In genomic region chr13:79806821-79807220, GRCh38 we compare ENCODE assay signal across 22 cellular contexts.
DNase-seq lines count a peak whose midpoint lies in the region; ATAC-seq, FAIRE-seq and TF ChIP-seq lines count a peak whose summit lies in the region.
"Had no signal": no experiment of that assay in that cellular context is flagged by ENCODE, and none has a peak within 500 bp of the region (broad histone marks: within the 10 kb centered on the region; RNA-seq: fewer than 3 reads in every experiment).

No MANE protein-coding gene starts in this region.

- peaks cover 38% of the 10 kb centered on the region for H3K4me1 Mint-ChIP-seq in progenitor cell of endocrine pancreas (ENCODE audit: low read depth)

- no peak overlapping the region for H3K4me3 Mint-ChIP-seq in progenitor cell of endocrine pancreas (ENCODE audit: low read depth)
- H3K4me3 Mint-ChIP-seq: CD8-positive, alpha-beta T cell had no signal

- no peaks in the 10 kb centered on the region for H3K27me3 Mint-ChIP-seq in progenitor cell of endocrine pancreas

- H3K36me3 Mint-ChIP-seq in progenitor cell of endocrine pancreas (ENCODE audit: insufficient read depth): peaks cover 1% of the 10 kb centered on the region
- H3K36me3 Mint-ChIP-seq: CD8-positive, alpha-beta T cell had no signal

- DNase-seq in RPMI7951 (ENCODE audit: low read depth) (peak; percentile 22), foreskin melanocyte (peak; percentile 57), progenitor cell of endocrine pancreas (ENCODE audit: low spot score, unreplicated experiment) (no peak), DMS79 (lab: John Stamatoyannopoulos, UW) (no peak), NCI-H345 (lab: John Stamatoyannopoulos, UW) (no peak)
- DNase-seq: C1 segment of cervical spinal cord; CD8-positive, alpha-beta T cell; DND-41; IMR-90; KG1; MG63; NCI-H1048; NCI-H1417; NCI-H1694; NCI-H2029 treated with DMSO at 0.1 percent for 48 hours; T-helper 1 cell had no signal

- peak overlapping the region; percentile 69 for H3K27ac Mint-ChIP-seq in progenitor cell of endocrine pancreas
- H3K27ac Mint-ChIP-seq: CD8-positive, alpha-beta T cell had no signal

- no peaks in the 10 kb centered on the region for H3K9me3 Mint-ChIP-seq in progenitor cell of endocrine pancreas (ENCODE audit: low read depth)
- H3K9me3 Mint-ChIP-seq: CD8-positive, alpha-beta T cell had no signal

- FAIRE-seq in G401.6 (lab: Jason Lieb, UNC): peak; percentile 96
- FAIRE-seq: A549, H54, HTR-8/SVneo, RCC 7860 had no signal

- ATAC-seq in HG03439 (IDR thresholded peaks at IDR 0.05; ENCODE audit: unreplicated experiment): no peak
- ATAC-seq: A549; CD8-positive, alpha-beta T cell had no signal

- TF ChIP-seq CTCF in progenitor cell of endocrine pancreas (IDR thresholded peaks at IDR 0.05; ENCODE audit: unreplicated experiment): no peak

Comparison
In these comparisons a context has a peak if more than half of its experiments do, and no peak if none do; other contexts are left out.
1. DNase-seq: peak in RPMI7951 (single experiment) and foreskin melanocyte (single experiment); none in progenitor cell of endocrine pancreas (single experiment), DMS79 (single experiment) and NCI-H345 (single experiment).